8 cellular contexts compared by ENCODE assay signal in the genomic region with DNA sequence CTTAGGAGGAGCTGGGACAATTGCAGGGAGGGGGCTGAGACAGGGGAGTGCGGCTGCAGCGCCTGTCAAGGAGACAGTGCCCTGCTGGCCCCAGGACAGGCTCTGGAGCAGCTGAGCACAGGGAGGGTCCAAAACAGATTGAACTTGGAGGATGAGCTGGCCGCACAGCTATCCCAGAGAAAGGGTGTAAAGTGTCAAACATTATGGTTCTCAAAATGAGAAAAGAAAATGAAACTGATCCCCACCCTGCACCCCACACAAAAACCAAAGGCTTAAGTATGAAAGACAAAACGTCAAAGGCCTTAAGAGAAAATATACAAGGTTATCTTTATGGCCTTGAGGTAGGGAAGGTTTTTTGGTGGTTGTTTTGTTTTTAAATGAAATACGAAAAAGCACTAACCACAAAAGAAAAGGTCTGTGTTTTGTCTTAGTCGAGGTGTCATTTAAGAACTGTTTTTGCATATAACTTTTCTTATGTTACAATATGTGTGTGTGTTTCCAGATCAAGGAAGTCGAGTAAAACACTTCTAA.
DNase-seq lines count a peak whose midpoint lies in the region; ATAC-seq, FAIRE-seq and TF ChIP-seq lines count a peak whose summit lies in the region.

No MANE protein-coding gene starts in this region.

- no peak for DNase-seq in GM12892 (ENCODE audit: insufficient read length)
- peak; percentile 17 for DNase-seq in HCEC 1CT
- DNase-seq in SK-N-MC (ENCODE audit: low read depth, low spot score), result no peak
- DNase-seq in Right ventricle myocardium inferior (ENCODE audit: missing footprints), result peak; percentile 50
- DNase-seq in thoracic aorta (ENCODE audit: low spot score), result no peak
- no peak for DNase-seq in NCI-H2171 treated with DMSO at 0.1 percent for 48 hours (lab: John Stamatoyannopoulos, UW)
- DNase-seq in globus pallidus (ENCODE audit: low spot score), result no peak
- DNase-seq in activated gamma-delta T cell (lab: John Stamatoyannopoulos, UW), result no peak

- no peaks in the 10 kb centered on the region for H3K27me3 ChIP-seq in thoracic aorta (replicated peaks; ENCODE audit: insufficient read depth)

- peaks cover 28 to 49% of the 10 kb centered on the region in 2 donors for H3K4me1 ChIP-seq in thoracic aorta (ENCODE audit: control insufficient read depth in 1 of 2, low read depth in 2 of 2)

- intact Hi-C loops in Right ventricle myocardium inferior (cut with DNase I), result no loop called here

- FAIRE-seq in GM12892 (lab: Jason Lieb, UNC), result peak; percentile 72

- TF ChIP-seq POLR2A in GM12892 (IDR thresholded peaks at IDR 0.05; ENCODE audit: low read depth, low read length), result no peak

- peak; percentile 32 for ATAC-seq in Right ventricle myocardium inferior
- ATAC-seq in thoracic aorta (ENCODE audit: insufficient number of reproducible peaks, low FRiP score, low read depth), result no peak

- H3K36me3 ChIP-seq in SK-N-MC (ENCODE audit: insufficient read depth, low read length), result no peaks in the 10 kb centered on the region
- no peaks in the 10 kb centered on the region for H3K36me3 ChIP-seq in thoracic aorta

- H3K9me3 ChIP-seq in SK-N-MC (ENCODE audit: low read depth, low read length) (no peaks in the 10 kb centered on the region), thoracic aorta (no peaks in the 10 kb centered on the region)

- H3K27ac ChIP-seq in SK-N-MC (peak overlapping the region; percentile 11; the same call in 1 of the 2 replicates), thoracic aorta (peak overlapping the region; percentile 6 to 84)

- H3K9ac ChIP-seq in SK-N-MC (ENCODE audit: insufficient read length), result no peak overlapping the region

- H3K4me3 ChIP-seq in SK-N-MC (no peak overlapping the region), thoracic aorta (no peak overlapping the region)

- no peak for TF ChIP-seq CTCF in thoracic aorta (IDR thresholded peaks at IDR 0.05)

Comparison
In these comparisons a context has a peak if more than half of its experiments do, and no peak if none do; other contexts are left out.
1. DNase-seq: peak in HCEC 1CT (single experiment) and Right ventricle myocardium inferior (single experiment); none in GM12892 (single experiment), SK-N-MC (single experiment), thoracic aorta (single experiment), NCI-H2171 treated with DMSO at 0.1 percent for 48 hours (single experiment), globus pallidus (single experiment) and activated gamma-delta T cell (single experiment).